8 cellular contexts compared by ENCODE assay signal in genomic region chr12:112381421-112381897, GRCh38. TPM values are rescaled to one million over a fixed set of nuclear protein-coding genes. Genes with fewer than 3 reads are reported as not detected.
DNase-seq lines count a peak whose midpoint lies in the region; ATAC-seq and TF ChIP-seq lines count a peak whose summit lies in the region.

No MANE protein-coding gene starts in this region.

- H3K9me3 Mint-ChIP-seq in CD14-positive monocyte: peaks cover 0 to 4% (median 0%) of the 10 kb centered on the region in 7 donors

- H3K9me3 ChIP-seq in T-helper 17 cell (ENCODE audit: control insufficient read depth, low read length, poor library complexity, severe bottlenecking): no peaks in the 10 kb centered on the region
- no peaks in the 10 kb centered on the region for H3K9me3 ChIP-seq in colonic mucosa
- no peaks in the 10 kb centered on the region for H3K9me3 ChIP-seq in lung (ENCODE audit: control insufficient read depth in 2 of 2, insufficient read depth in 1 of 2, low read length in 1 of 2)
- no peaks in the 10 kb centered on the region for H3K9me3 ChIP-seq in subcutaneous abdominal adipose tissue (ENCODE audit: control insufficient read depth in 5 of 5, low read length in 5 of 5)

- peak overlapping the region; percentile 76 to 91 for H3K9ac ChIP-seq in colonic mucosa (ENCODE audit: low read depth in 2 of 2, low read length in 2 of 2)
- peak overlapping the region; percentile 71 to 93 (median 73) for H3K9ac ChIP-seq in subcutaneous abdominal adipose tissue (ENCODE audit: low read length in 5 of 5)

- H3K27ac Mint-ChIP-seq in CD14-positive monocyte: peak overlapping the region; percentile 68 to 95 (median 87)
- peak overlapping the region; percentile 80 for H3K27ac Mint-ChIP-seq in T-helper 17 cell

- intact Hi-C loops in CD14-positive monocyte (cut with micrococcal nuclease) (loop anchor here (5.0 to 10.0 kb wide), 2 partner anchors 36 to 257 kb away; partner anchors contain the start of genes PTPN11 (in 1 of the 2) and TRAFD1 (in 1 of the 2)), colonic mucosa (cut with DNase I) (loop anchor here (10.0 kb wide), 1 partner anchor 117 kb away; no protein-coding TSS in a partner anchor)

- WGBS in lung, 2 donors: 1 to 29% methylated on average over 24 to 35 of the region's 35 CpGs

- DNase-seq in CD14-positive monocyte (ENCODE audit: low spot score) (no peak), T-helper 17 cell (peak in 2 of 3 donors; percentile 31 to 34), colonic mucosa (peak; percentile 49), lung (ENCODE audit: low spot score) (no peak), occipital lobe (lab: John Stamatoyannopoulos, UW) (no peak)

- peaks cover 30% of the 10 kb centered on the region for H3K4me1 Mint-ChIP-seq in CD14-positive monocyte
- H3K4me1 Mint-ChIP-seq in T-helper 17 cell: peaks cover 16% of the 10 kb centered on the region

- H3K4me3 Mint-ChIP-seq in CD14-positive monocyte (peak overlapping the region; percentile 98 to 100), T-helper 17 cell (peak overlapping the region; percentile 98)

- H3K36me3 ChIP-seq in colonic mucosa (no peaks in the 10 kb centered on the region), lung (ENCODE audit: control insufficient read depth in 2 of 2, insufficient read depth in 2 of 2, low read length in 2 of 2) (no peaks in the 10 kb centered on the region), subcutaneous abdominal adipose tissue (ENCODE audit: control insufficient read depth in 5 of 5, insufficient read depth in 5 of 5, low read length in 5 of 5) (no peaks in the 10 kb centered on the region)

- H3K4me3 ChIP-seq in colonic mucosa: peak overlapping the region; percentile 86
- peak overlapping the region; percentile 97 for H3K4me3 ChIP-seq in lung
- peak overlapping the region; percentile 72 to 84 (median 79) for H3K4me3 ChIP-seq in subcutaneous abdominal adipose tissue (ENCODE audit: low read depth in 1 of 5, low read length in 5 of 5)

- TF ChIP-seq CTCF in CD14-positive monocyte (IDR thresholded peaks at IDR 0.05): no peak
- TF ChIP-seq CTCF in colonic mucosa (IDR thresholded peaks at IDR 0.05): no peak
- no peak for TF ChIP-seq CTCF in lung (IDR thresholded peaks at IDR 0.05; ENCODE audit: control extremely low read depth, extremely low read depth)

- peaks cover 0 to 3% (median 2%) of the 10 kb centered on the region in 3 donors for H3K27me3 Mint-ChIP-seq in CD14-positive monocyte (ENCODE audit: low read depth in 3 of 3)
- no peaks in the 10 kb centered on the region for H3K27me3 Mint-ChIP-seq in T-helper 17 cell

- H3K27me3 ChIP-seq in colonic mucosa: no peaks in the 10 kb centered on the region
- no peaks in the 10 kb centered on the region for H3K27me3 ChIP-seq in lung (ENCODE audit: control insufficient read depth, insufficient read depth)
- no peaks in the 10 kb centered on the region for H3K27me3 ChIP-seq in subcutaneous abdominal adipose tissue (ENCODE audit: control insufficient read depth in 5 of 5, insufficient read depth in 4 of 5, low read length in 5 of 5)

- H3K36me3 Mint-ChIP-seq in CD14-positive monocyte (no peaks in the 10 kb centered on the region), T-helper 17 cell (ENCODE audit: low read depth) (peaks cover 4% of the 10 kb centered on the region)

- H3K4me1 ChIP-seq in colonic mucosa (peaks cover 6% of the 10 kb centered on the region), lung (ENCODE audit: control insufficient read depth in 2 of 2, insufficient read depth in 2 of 2, low read length in 2 of 2) (peaks cover 0 to 8% of the 10 kb centered on the region in 2 donors), subcutaneous abdominal adipose tissue (ENCODE audit: control insufficient read depth in 5 of 5, insufficient read depth in 5 of 5, low read length in 5 of 5) (peaks cover 7 to 20% (median 17%) of the 10 kb centered on the region in 5 donors)

- H3K27ac ChIP-seq in colonic mucosa: peak overlapping the region; percentile 74
- H3K27ac ChIP-seq in lung (ENCODE audit: low read depth in 1 of 2, low read length in 1 of 2): peak overlapping the region; percentile 83 to 93
- peak overlapping the region; percentile 60 for H3K27ac ChIP-seq in subcutaneous abdominal adipose tissue (ENCODE audit: low read depth, low read length)

- peak; percentile 50 for ATAC-seq in GM19351 (IDR thresholded peaks at IDR 0.05; ENCODE audit: unreplicated experiment)
- ATAC-seq in HG03378 (IDR thresholded peaks at IDR 0.05; ENCODE audit: unreplicated experiment): peak; percentile 35
- ATAC-seq in T-helper 17 cell: peak; percentile 35
- peak; percentile 30 for ATAC-seq in lung (ENCODE audit: insufficient read depth, low FRiP score)

RNA-seq across cellular contexts. Expression of gene HECTD4, which starts 0.8 kb away (rescaled TPM):
- polyA plus RNA-seq in CD14-positive monocyte (1 to 10 TPM in 1 of 2 donors, under 1 TPM in 1; 0.73 to 2.4 TPM), lung (10 to 100 TPM in 1 of 2 donors, 1 to 10 TPM in 1; 4.5 to 19.1 TPM)
- total RNA-seq in T-helper 17 cell (10 to 100 TPM; 54.3 to 60.9 TPM), colonic mucosa (10 to 100 TPM; 39.6 to 41.7 TPM), lung (10 to 100 TPM; 52.3 to 96.5 TPM), occipital lobe (113 TPM)

RNA-seq across cellular contexts. Expression of gene RPL6, which starts 27.9 kb away (rescaled TPM):
- polyA plus RNA-seq in CD14-positive monocyte (100 to 1,000 TPM; 201 to 259 TPM), lung (1,000 to 10,000 TPM; 1,445 to 2,870 TPM)
- total RNA-seq in T-helper 17 cell (1,000 to 10,000 TPM; 1,682 to 1,686 TPM), colonic mucosa (1,000 to 10,000 TPM in 1 of 2 donors, 100 to 1,000 TPM in 1; 782 to 1,047 TPM), lung (1,000 to 10,000 TPM; 1,004 to 1,042 TPM), occipital lobe (870 TPM)

RNA-seq across cellular contexts. Expression of gene PTPN11, which starts 37.3 kb away (rescaled TPM):
- polyA plus RNA-seq in CD14-positive monocyte (10 to 100 TPM; 28.8 to 41.9 TPM), lung (10 to 100 TPM; 23.3 to 40.7 TPM)
- total RNA-seq in T-helper 17 cell (10 to 100 TPM; 53.5 to 53.7 TPM), colonic mucosa (10 to 100 TPM; 81.5 to 82.3 TPM), lung (100 to 1,000 TPM in 1 of 2 donors, 10 to 100 TPM in 1; 48.0 to 101 TPM), occipital lobe (90.3 TPM)

Comparison
In these comparisons a context has a peak if more than half of its experiments do, and no peak if none do; other contexts are left out.
1. DNase-seq: peak in T-helper 17 cell (2 of 3) and colonic mucosa (single experiment); none in CD14-positive monocyte (single experiment), lung (single experiment) and occipital lobe (single experiment).
2. Peak in every context shown above with its lines, with median percentiles within 50 percentile points of each other: ATAC-seq, H3K27ac ChIP-seq and H3K4me3 ChIP-seq.